In the genomic region with DNA sequence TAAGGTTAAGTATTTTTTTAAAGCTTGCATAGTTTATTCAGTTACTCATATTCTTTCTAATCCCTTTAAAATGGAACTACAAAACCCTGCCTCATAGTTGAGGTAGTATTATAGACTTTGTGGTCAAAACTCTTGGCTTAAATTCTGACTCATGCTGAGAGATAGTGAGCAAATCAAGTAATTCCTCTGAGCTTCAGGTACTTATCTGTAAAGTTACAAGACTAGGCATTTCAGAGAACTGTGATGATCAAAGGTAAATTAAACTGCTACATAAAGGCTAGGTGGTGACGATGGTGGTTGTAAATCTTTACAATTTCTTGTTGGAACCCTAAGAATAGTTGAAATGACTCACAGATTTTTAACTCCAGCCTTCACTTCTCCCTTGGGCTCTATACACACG, we compare ENCODE assay signal across 1 cellular context.
TF ChIP-seq lines count a peak whose summit lies in the region.

No MANE protein-coding gene starts in this region.

TF ChIP-seq in HepG2, 621 proteins besides CTCF, POLR2A, EP300 and RAD21:
- no peak for TF ChIP-seq NR2F1 (CRISPR knock-in tag; IDR thresholded peaks at IDR 0.05)
